Comparison of ENCODE assay signal across 8 cellular contexts in genomic region chr17:47970725-47971511, GRCh38. TPM values are rescaled to one million over a fixed set of nuclear protein-coding genes. Genes with fewer than 3 reads are reported as not detected.
A peak's percentile ranks its signal among the peaks of the same experiment; 100 is the strongest.
DNase-seq lines count a peak whose midpoint lies in the region; ATAC-seq and TF ChIP-seq lines count a peak whose summit lies in the region.

Gene CDK5RAP3, plus strand, starts transcription at chr17:47971113. Its CDS starts 34 bp downstream, at chr17:47971147.

- peak in 1 of 2 donors; percentile 85 for TF ChIP-seq POLR2A in thyroid gland (IDR thresholded peaks at IDR 0.05)

- H3K27ac Mint-ChIP-seq in activated naive CD8-positive, alpha-beta T cell treated with anti-CD3 and anti-CD28 coated beads for 36 hours = peak within 1 kb of the TSS; percentile 94
- H3K27ac Mint-ChIP-seq in glutamatergic neuron (ENCODE audit: unreplicated experiment) (peak within 1 kb of the TSS; percentile 79), osteocyte (ENCODE audit: unreplicated experiment) (peak within 1 kb of the TSS; percentile 93)

- peaks cover 11 to 24% of the 10 kb centered on the region in 2 donors for H3K4me1 ChIP-seq in thyroid gland

- H3K36me3 ChIP-seq in thyroid gland = peaks cover 23 to 26% of the 10 kb centered on the region in 2 donors

- peaks cover 9% of the 10 kb centered on the region for H3K36me3 Mint-ChIP-seq in activated naive CD8-positive, alpha-beta T cell treated with anti-CD3 and anti-CD28 coated beads for 36 hours
- H3K36me3 Mint-ChIP-seq in glutamatergic neuron (ENCODE audit: unreplicated experiment) (no peaks in the 10 kb centered on the region), osteocyte (ENCODE audit: unreplicated experiment) (peaks cover 16% of the 10 kb centered on the region)

- ATAC-seq in HG02610 (IDR thresholded peaks at IDR 0.05; ENCODE audit: unreplicated experiment) = peak; percentile 96

- H3K27ac ChIP-seq in thyroid gland = peak within 1 kb of the TSS in 2 of 3 donors; percentile 77 to 85

- no peaks in the 10 kb centered on the region for H3K27me3 ChIP-seq in thyroid gland

- H3K9me3 Mint-ChIP-seq in activated naive CD8-positive, alpha-beta T cell treated with anti-CD3 and anti-CD28 coated beads for 36 hours = no peaks in the 10 kb centered on the region
- H3K9me3 Mint-ChIP-seq in glutamatergic neuron (ENCODE audit: unreplicated experiment) = peaks cover 7% of the 10 kb centered on the region
- no peaks in the 10 kb centered on the region for H3K9me3 Mint-ChIP-seq in osteocyte (ENCODE audit: unreplicated experiment)

- peaks cover 22% of the 10 kb centered on the region for H3K4me1 Mint-ChIP-seq in activated naive CD8-positive, alpha-beta T cell treated with anti-CD3 and anti-CD28 coated beads for 36 hours
- peaks cover 7% of the 10 kb centered on the region for H3K4me1 Mint-ChIP-seq in glutamatergic neuron (ENCODE audit: low read depth, unreplicated experiment)
- peaks cover 27% of the 10 kb centered on the region for H3K4me1 Mint-ChIP-seq in osteocyte (ENCODE audit: unreplicated experiment)

- TF ChIP-seq CTCF in GM10266 (IDR thresholded peaks at IDR 0.05; ENCODE audit: control insufficient read depth, insufficient read depth, low read depth, missing control alignments) (peak; percentile 97), glutamatergic neuron (IDR thresholded peaks at IDR 0.05; ENCODE audit: partially characterized antibody, unreplicated experiment) (peak; percentile 95), osteocyte (IDR thresholded peaks at IDR 0.05) (peak; percentile 92), thyroid gland (IDR thresholded peaks at IDR 0.05) (peak; percentile 79 to 100 (median 96))

- peak within 1 kb of the TSS; percentile 92 for H3K4me3 Mint-ChIP-seq in activated naive CD8-positive, alpha-beta T cell treated with anti-CD3 and anti-CD28 coated beads for 36 hours
- H3K4me3 Mint-ChIP-seq in glutamatergic neuron (ENCODE audit: unreplicated experiment) = peak within 1 kb of the TSS; percentile 94
- peak within 1 kb of the TSS; percentile 97 for H3K4me3 Mint-ChIP-seq in osteocyte (ENCODE audit: unreplicated experiment)

- intact Hi-C loops in thyroid gland (cut with DNase I) = loop anchor here (2.0 kb wide), 1 partner anchor 22 kb away; no protein-coding TSS in a partner anchor

- H3K4me3 ChIP-seq in thyroid gland (replicated peaks in 1 of 3) = peak within 1 kb of the TSS; percentile 27 to 95 (median 88)

- DNase-seq in GM10266 (ENCODE audit: extremely low spot score) (peak; percentile 95), NCI-H1092 treated with DMSO at 0.1 percent for 48 hours (lab: John Stamatoyannopoulos, UW) (peak; percentile 99), SKM-1 treated with dmso at 0.1 percent for 144 hours (lab: John Stamatoyannopoulos, UW; ENCODE audit: unreplicated experiment) (peak; percentile 99), glutamatergic neuron (peak; percentile 100), osteocyte (ENCODE audit: extremely low spot score, unreplicated experiment) (peak; percentile 100), thyroid gland (peak; percentile 100)
- DNase-seq in activated naive CD8-positive, alpha-beta T cell treated with anti-CD3 and anti-CD28 coated beads for 36 hours = peak; percentile 100

- H3K27me3 Mint-ChIP-seq in activated naive CD8-positive, alpha-beta T cell treated with anti-CD3 and anti-CD28 coated beads for 36 hours = no peaks in the 10 kb centered on the region
- H3K27me3 Mint-ChIP-seq in glutamatergic neuron (ENCODE audit: unreplicated experiment) (peaks cover 2% of the 10 kb centered on the region), osteocyte (ENCODE audit: unreplicated experiment) (no peaks in the 10 kb centered on the region)

- no peaks in the 10 kb centered on the region for H3K9me3 ChIP-seq in thyroid gland

- WGBS in thyroid gland, 2 donors = 2 to 3% methylated on average over 22 to 36 of the region's 63 CpGs

RNA-seq across cellular contexts. Expression of gene CDK5RAP3, which starts in this region (rescaled TPM):
- 100 to 1,000 TPM; 163 to 168 TPM for total RNA-seq in activated naive CD8-positive, alpha-beta T cell treated with anti-CD3 and anti-CD28 coated beads for 36 hours
- total RNA-seq in glutamatergic neuron (ENCODE audit: unreplicated experiment) (196 TPM), osteocyte (136 and 148 TPM in 2 replicates), thyroid gland (100 to 1,000 TPM; 165 to 221 (median 193) TPM)

Comparison
In these comparisons a context has a peak if more than half of its experiments do, and no peak if none do; other contexts are left out.
1. Peak in every context shown above with its lines: DNase-seq, ATAC-seq, H3K4me3 ChIP-seq and H3K27ac ChIP-seq.